In genomic region chr3:184561329-184562145, GRCh38 we compare ENCODE assay signal across 8 cellular contexts. TPM values are rescaled to one million over a fixed set of nuclear protein-coding genes. Genes with fewer than 3 reads are reported as not detected.
DNase-seq lines count a peak whose midpoint lies in the region; ATAC-seq, FAIRE-seq and TF ChIP-seq lines count a peak whose summit lies in the region.

Gene EPHB3, plus strand, starts transcription at chr3:184561785. Its CDS starts 451 bp downstream, at chr3:184562236.

- no peak within 1 kb of the TSS for H3K14ac ChIP-seq in H1 (ENCODE audit: insufficient read length)

- H3K79me2 ChIP-seq in H1 (ENCODE audit: control insufficient read depth in 1 of 2, insufficient read depth in 2 of 2, low read length in 2 of 2), result no peaks in the 10 kb centered on the region

- ATAC-seq in GM21447 (IDR thresholded peaks at IDR 0.05; ENCODE audit: unreplicated experiment), result peak; percentile 90
- peak; percentile 83 for ATAC-seq in memory B cell (ENCODE audit: low read depth)

- H3K27me3 Mint-ChIP-seq in Caco-2 (ENCODE audit: insufficient read depth, unreplicated experiment) (peaks cover 12% of the 10 kb centered on the region), memory B cell (peaks cover 29% of the 10 kb centered on the region)

- H3K23me2 ChIP-seq in H1 (ENCODE audit: low read depth, low read length), result peaks cover 2% of the 10 kb centered on the region; the same call in 1 of the 2 replicates

- no peak within 1 kb of the TSS for H2BK5ac ChIP-seq in H1 (ENCODE audit: low read depth, low read length)

- peak within 1 kb of the TSS; percentile 47 to 67 for H3K4me2 ChIP-seq in H1 (ENCODE audit: insufficient read depth in 1 of 2, low read depth in 2 of 2, low read length in 2 of 2)

- H3K36me3 Mint-ChIP-seq in Caco-2 (ENCODE audit: insufficient read depth, unreplicated experiment) (peaks cover 6% of the 10 kb centered on the region), memory B cell (no peaks in the 10 kb centered on the region)

- no peaks in the 10 kb centered on the region for H3K79me1 ChIP-seq in H1 (ENCODE audit: low read depth, low read length)

- CTCF ChIA-PET in Caco-2 (lab: Charles Lee), result interaction anchor here (0.5 to 2.1 kb wide), 42 partner anchors 10 to 769 kb away, joined by 3 to 29 read pairs (median 4); partner anchors contain the start of genes CLCN2 and POLR2H
- CTCF ChIA-PET in H1 (lab: Charles Lee; ENCODE audit: partially characterized antibody), result interaction anchor here (0.6 to 3.2 kb wide), 48 partner anchors 9 to 1665 kb away, joined by 3 to 26 read pairs (median 4); partner anchors contain the start of gene VPS8

- 0 out of 3 replicates have a peak, but pooled peaks of 1 of the 2 experiments have one; percentile 46 for TF ChIP-seq POLR2A in H1 (IDR thresholded peaks at IDR 0.05; ENCODE audit: control extremely low read depth in 1 of 2, low read depth in 2 of 2, low read length in 2 of 2)

- no peak within 1 kb of the TSS for H2BK20ac ChIP-seq in H1 (ENCODE audit: low read length)

- H3K4me1 Mint-ChIP-seq in Caco-2 (ENCODE audit: low read depth, unreplicated experiment), result peaks cover 24% of the 10 kb centered on the region
- H3K4me1 Mint-ChIP-seq in memory B cell, result peaks cover 9% of the 10 kb centered on the region

- H2AK5ac ChIP-seq in H1 (ENCODE audit: low read depth, low read length), result peak within 1 kb of the TSS; percentile 86; the same call in 1 of the 2 replicates

- no peak within 1 kb of the TSS for H2BK120ac ChIP-seq in H1 (replicated peaks; ENCODE audit: low read depth, low read length)

- H3K4me3 Mint-ChIP-seq in Caco-2 (ENCODE audit: unreplicated experiment), result peak within 1 kb of the TSS; percentile 47
- peak within 1 kb of the TSS; percentile 73 for H3K4me3 Mint-ChIP-seq in memory B cell

- H3K27ac Mint-ChIP-seq in Caco-2 (ENCODE audit: unreplicated experiment) (no peak within 1 kb of the TSS), memory B cell (no peak within 1 kb of the TSS)

- H4K91ac ChIP-seq in H1 (replicated peaks; ENCODE audit: insufficient read length, low read length), result no peak within 1 kb of the TSS

- H3K36me3 ChIP-seq in Caco-2 (ENCODE audit: control insufficient read depth, insufficient read depth, low read length) (no peaks in the 10 kb centered on the region), HUES48 (ENCODE audit: control insufficient read depth, insufficient read depth, low read length) (no peaks in the 10 kb centered on the region), H1 (ENCODE audit: control insufficient read depth in 2 of 4, insufficient read depth in 4 of 4, low read length in 3 of 4) (no peaks in the 10 kb centered on the region; a peak in 1 of 8 replicates)

- H4K5ac ChIP-seq in H1 (ENCODE audit: insufficient read length, low read depth, low read length), result no peak within 1 kb of the TSS

- peak within 1 kb of the TSS; percentile 76; the same call in 1 of the 2 replicates for H2BK12ac ChIP-seq in H1 (ENCODE audit: low read depth, low read length)

- H3K23ac ChIP-seq in H1 (ENCODE audit: insufficient read length), result no peak within 1 kb of the TSS

- intact Hi-C loops in Caco-2 (cut with micrococcal nuclease; ENCODE audit: unreplicated experiment), result loop anchor here (1.0 kb wide), 5 partner anchors 150 to 242 kb away; no protein-coding TSS in a partner anchor

- BruUV-seq in Caco-2 (replicated peaks; lab: Mats Ljungman, UMichigan), result no TSS peak

- H3K27ac ChIP-seq in HUES48 (ENCODE audit: low read depth, low read length) (no peak within 1 kb of the TSS), H1 (ENCODE audit: low read depth, low read length) (no peak within 1 kb of the TSS)

- H4K20me1 ChIP-seq in H1 (replicated peaks in 1 of 2; ENCODE audit: control insufficient read depth in 1 of 2, insufficient read depth in 2 of 2, low read length in 2 of 2), result peaks cover 18% of the 10 kb centered on the region in 2 experiments

- H3K9ac ChIP-seq in HUES48 (ENCODE audit: low read depth, low read length) (no peak within 1 kb of the TSS), H1 (replicated peaks in 1 of 4; ENCODE audit: extremely low read depth in 1 of 4, low read depth in 3 of 4, low read length in 3 of 4) (no peak within 1 kb of the TSS)

- peak; percentile 97 to 100 for TF ChIP-seq CTCF in Caco-2 (IDR thresholded peaks at IDR 0.05; ENCODE audit: insufficient read depth in 1 of 2, low read depth in 1 of 2, low read length in 1 of 2, severe bottlenecking in 1 of 2, unreplicated experiment in 1 of 2)
- TF ChIP-seq CTCF in H1 (IDR thresholded peaks at IDR 0.05; ENCODE audit: control extremely low read depth in 1 of 3, insufficient read depth in 1 of 3, low read depth in 1 of 3, low read length in 3 of 3), result peak in 2 of 3 experiments; percentile 96 to 100; a peak in 3 of 4 replicates

- DNase-seq in Caco-2 (peak; percentile 98 to 99), NOMO-1 treated with dmso at 0.1 percent for 144 hours (lab: John Stamatoyannopoulos, UW; ENCODE audit: unreplicated experiment) (peak; percentile 100), H1 (ENCODE audit: low read depth in 1 of 2, low spot score in 2 of 2) (peak; percentile 99 to 100), memory B cell (ENCODE audit: low spot score in 2 of 2) (peak; percentile 90 to 94)
- peak; percentile 70 for DNase-seq in activated CD8-positive, alpha-beta memory T cell treated with anti-CD3 and anti-CD28 coated beads, Interleukin-2, amount 50 U/mL, for 1 hour (ENCODE audit: extremely low read depth)
- DNase-seq in stimulated activated CD4-positive, alpha-beta T cell treated with anti-CD3 and anti-CD28 coated beads, TNF-alpha, amount 100 ng/mL, for 48 hours (ENCODE audit: low read depth in 3 of 3), result peak; percentile 84 to 93 (median 88)

- H3K4me1 ChIP-seq in Caco-2 (peaks cover 21% of the 10 kb centered on the region), HUES48 (ENCODE audit: control insufficient read depth, insufficient read depth, low read length) (peaks cover 48% of the 10 kb centered on the region), H1 (replicated peaks in 1 of 4; ENCODE audit: control insufficient read depth in 3 of 4, insufficient read depth in 4 of 4, low read length in 3 of 4) (peaks cover 17 to 44% (median 39%) of the 10 kb centered on the region in 4 experiments)

- no peak within 1 kb of the TSS for H3K56ac ChIP-seq in H1 (replicated peaks; ENCODE audit: insufficient read length, low read depth, low read length)

- TF ChIP-seq EP300 in H1 (IDR thresholded peaks at IDR 0.05; ENCODE audit: borderline replicate concordance in 1 of 2, low read depth in 2 of 2, low read length in 2 of 2), result no peak

- peak; percentile 98 for TF ChIP-seq RAD21 in H1 (IDR thresholded peaks at IDR 0.05 in 1 of 2, conservative IDR thresholded peaks at IDR 0.05 in 1 of 2; ENCODE audit: low read depth in 2 of 2, low read length in 2 of 2)

- H4K8ac ChIP-seq in H1 (ENCODE audit: extremely low read depth, insufficient read depth, low read length), result no peak within 1 kb of the TSS

- 2% methylated on average over 38 of the region's 74 CpGs; no CpG with 5 or more reads in 1 of the 2 experiments for WGBS in H1 (ENCODE audit: extremely low coverage in 1 of 2, insufficient coverage in 1 of 2, insufficient read length in 1 of 2, insufficient replicate concordance in 2 of 2, low coverage in 1 of 2, low lambda C conversion rate in 2 of 2, missing lambda C conversion rate in 1 of 2), 2 experiments

- H3K18ac ChIP-seq in H1 (ENCODE audit: extremely low read depth, low read length), result no peak within 1 kb of the TSS

- 0 out of 2 replicates have a peak within 1 kb of the TSS, but pooled peaks have one; percentile 50 for H2BK15ac ChIP-seq in H1 (ENCODE audit: low read length)

- H3K9me3 Mint-ChIP-seq in Caco-2 (ENCODE audit: unreplicated experiment), result no peaks in the 10 kb centered on the region
- no peaks in the 10 kb centered on the region for H3K9me3 Mint-ChIP-seq in memory B cell

- no peak within 1 kb of the TSS for H2AFZ ChIP-seq in H1 (ENCODE audit: low read length)

- POLR2A ChIA-PET in Caco-2 (lab: Charles Lee) (interaction anchor here (0.5 to 1.6 kb wide), 6 partner anchors 58 to 331 kb away, joined by 3 to 9 read pairs (median 4); partner anchors contain the start of gene MAGEF1), H1 (lab: Charles Lee; ENCODE audit: partially characterized antibody) (interaction anchor here (0.6 to 5.9 kb wide), 14 partner anchors 9 to 247 kb away, joined by 3 to 46 read pairs (median 4); partner anchors contain the start of gene MAGEF1)

- H3K4ac ChIP-seq in H1 (replicated peaks; ENCODE audit: insufficient read length, low read depth, low read length), result no peak within 1 kb of the TSS

- FAIRE-seq in H1 (lab: Jason Lieb, UNC), result peak; percentile 81

- H3K4me3 ChIP-seq in Caco-2 (ENCODE audit: low read depth, low read length) (peak within 1 kb of the TSS; percentile 80), HUES48 (ENCODE audit: low read depth, low read length) (peak within 1 kb of the TSS; percentile 52; the same call in 1 of the 2 replicates), H1 (ENCODE audit: extremely low read depth in 1 of 4, insufficient read depth in 2 of 4, low read depth in 3 of 4, low read length in 4 of 4) (peak within 1 kb of the TSS; percentile 13 to 63 (median 38); a peak in 7 of 8 replicates)

- no peaks in the 10 kb centered on the region for H3K9me3 ChIP-seq in Caco-2
- no peaks in the 10 kb centered on the region for H3K9me3 ChIP-seq in HUES48 (ENCODE audit: control insufficient read depth, insufficient read depth, low read length)
- no peaks in the 10 kb centered on the region for H3K9me3 ChIP-seq in H1 (ENCODE audit: insufficient read depth in 2 of 2, low read depth in 1 of 2, low read length in 1 of 2)

- H3K27me3 ChIP-seq in Caco-2 (replicated peaks; ENCODE audit: control insufficient read depth, insufficient read depth, low read length), result peaks cover 1% of the 10 kb centered on the region; the same call in 1 of the 2 replicates
- peaks cover 96% of the 10 kb centered on the region for H3K27me3 ChIP-seq in HUES48 (ENCODE audit: control insufficient read depth, insufficient read depth, low read length)
- peaks cover 55 to 85% (median 81%) of the 10 kb centered on the region in 4 experiments for H3K27me3 ChIP-seq in H1 (replicated peaks in 1 of 4; ENCODE audit: control insufficient read depth in 3 of 4, extremely low read depth in 1 of 4, insufficient read depth in 3 of 4, low read length in 3 of 4)

TF ChIP-seq in H1, 55 proteins besides CTCF, POLR2A, EP300 and RAD21 (continues in another document):
- no peak for TF ChIP-seq TAF7 (optimal IDR thresholded peaks at IDR 0.05; ENCODE audit: borderline replicate concordance, low read depth, low read length)
- TF ChIP-seq JUN (IDR thresholded peaks at IDR 0.05; ENCODE audit: low read depth, low read length), result no peak
- TF ChIP-seq GTF2F1 (IDR thresholded peaks at IDR 0.05; ENCODE audit: borderline replicate concordance, low read depth, low read length), result no peak

RNA-seq across cellular contexts. Expression of gene EPHB3, which starts in this region (rescaled TPM):
- total RNA-seq in Caco-2 (2022), result 5.6 and 6.9 TPM in 2 replicates
- 0.80 and 0.91 TPM in 2 replicates for total RNA-seq in H1 (2021; fragmentation: NEBNext Ultra II Directional; extraction: Animal tissue kit (Norgen Biotek cat#: 25700))
- polyA plus RNA-seq in H1 (2011; rRNA removed), result 0.41 and 0.82 TPM in 2 replicates
- polyA plus RNA-seq in H1 (2011; cell fraction: cytosol; rRNA removed), result 0.61 TPM
- polyA plus RNA-seq in H1 (2011; cell fraction: nucleus; rRNA removed), result 1.5 TPM
- polyA plus RNA-seq in H1 (2012, experiment 1 of 2), result 0.83 to 1.3 TPM (median 1.0 TPM) in 4 replicates
- polyA plus RNA-seq in H1 (2012, experiment 2 of 2), result 1.2 TPM
- polyA plus RNA-seq in H1 (2013, experiment 1 of 2), result 0.55 TPM
- polyA plus RNA-seq in H1 (2013, experiment 2 of 2), result 0.46 TPM
- 0.78 and 1.8 TPM in 2 replicates for polyA minus RNA-seq in H1 (2011; rRNA and poly(A)+ RNA removed)
- 1.8 TPM for polyA minus RNA-seq in H1 (2011; cell fraction: cytosol; rRNA and poly(A)+ RNA removed)
- 0.40 TPM for polyA minus RNA-seq in H1 (2011; cell fraction: nucleus; rRNA and poly(A)+ RNA removed)
